11 cellular contexts compared by ENCODE assay signal in genomic region chr6:35517978-35518377, GRCh38. TPM values are rescaled to one million over a fixed set of nuclear protein-coding genes. Genes with fewer than 3 reads are reported as not detected.
"Had no signal": no experiment of that assay in that cellular context is flagged by ENCODE, and none has a peak within 500 bp of the region (broad histone marks: within the 10 kb centered on the region; RNA-seq: fewer than 3 reads in every experiment).

No MANE protein-coding gene starts in this region.

RNA-seq across cellular contexts. Expression of gene TULP1, which starts 5.3 kb away (rescaled TPM):
- total RNA-seq: kidney epithelial cell, left ventricle myocardium inferior, mononuclear cell, natural killer cell, pulmonary artery endothelial cell, renal cortical epithelial cell, right atrium auricular region, right lobe of liver, upper lobe of left lung, vagina had no signal
- polyA plus RNA-seq: neural cell had no signal

RNA-seq across cellular contexts. Expression of gene TEAD3, which starts 21.1 kb away (rescaled TPM):
- total RNA-seq: mononuclear cell had no signal
